In the genomic region with DNA sequence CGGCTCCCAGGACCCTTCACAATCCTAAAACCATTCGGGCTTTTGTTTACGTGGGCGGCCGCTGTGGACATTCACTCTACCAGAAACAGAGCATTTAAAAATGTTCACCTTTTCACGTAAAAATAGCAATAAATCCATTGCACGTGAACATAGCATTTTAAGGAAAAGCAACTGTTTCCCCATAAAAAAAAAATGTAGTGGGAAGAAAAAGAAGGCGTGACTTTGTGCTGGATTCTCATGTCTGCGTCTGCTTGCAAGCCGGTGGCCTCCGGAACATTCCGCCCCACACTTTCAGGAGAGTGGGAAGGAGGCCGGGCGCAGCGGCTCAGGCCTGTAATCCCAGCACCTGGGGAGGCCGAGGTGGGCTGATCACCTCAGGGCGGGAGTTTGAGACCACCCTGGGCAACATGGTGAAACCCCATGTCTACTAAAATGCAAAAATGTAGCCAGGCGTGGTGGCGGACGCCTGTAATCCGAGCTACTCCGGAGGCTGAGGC, we compare ENCODE assay signal across 15 cellular contexts. TPM values are rescaled to one million over a fixed set of nuclear protein-coding genes. Genes with fewer than 3 reads are reported as not detected.
DNase-seq lines count a peak whose midpoint lies in the region; ATAC-seq, FAIRE-seq and TF ChIP-seq lines count a peak whose summit lies in the region.
"Had no signal": no experiment of that assay in that cellular context is flagged by ENCODE, and none has a peak within 500 bp of the region (broad histone marks: within the 10 kb centered on the region; RNA-seq: fewer than 3 reads in every experiment).

No MANE protein-coding gene starts in this region.

- H2BK15ac ChIP-seq in mesendoderm (replicated peaks; ENCODE audit: low read depth), result no peak overlapping the region

- H3K79me1 ChIP-seq in mesendoderm (ENCODE audit: low read length), result no peaks in the 10 kb centered on the region

- H3K27ac ChIP-seq in breast epithelium (no peak overlapping the region), mammary epithelial cell (ENCODE audit: insufficient read depth, low read depth, low read length) (no peak overlapping the region), mesendoderm (ENCODE audit: low read depth, low read length) (no peak overlapping the region)
- H3K27ac ChIP-seq: SK-N-MC, tibial artery had no signal

- H4K5ac ChIP-seq in mesendoderm (ENCODE audit: low read length), result no peak overlapping the region

- H3K4me3 Mint-ChIP-seq in WTC11, result peak overlapping the region; percentile 54
- H3K4me3 Mint-ChIP-seq: IgD-negative memory B cell had no signal

- TF ChIP-seq CTCF in breast epithelium (IDR thresholded peaks at IDR 0.05), result peak in 1 of 3 donors; percentile 36
- TF ChIP-seq CTCF in mammary epithelial cell (conservative IDR thresholded peaks at IDR 0.05 in 1 of 2, IDR thresholded peaks at IDR 0.05 in 1 of 2; ENCODE audit: extremely low read depth in 1 of 2, insufficient read depth in 1 of 2, low read depth in 1 of 2, low read length in 2 of 2), result no peak
- TF ChIP-seq CTCF in WTC11 (IDR thresholded peaks at IDR 0.05), result no peak

- H2BK120ac ChIP-seq in mesendoderm (ENCODE audit: low read depth, low read length), result no peak overlapping the region

- H3K4me2 ChIP-seq in mammary epithelial cell (ENCODE audit: insufficient read depth, low read depth, low read length) (no peak overlapping the region), mesendoderm (ENCODE audit: low read length) (no peak overlapping the region)

- H3K36me3 ChIP-seq in breast epithelium, result no peaks in the 10 kb centered on the region
- H3K36me3 ChIP-seq in mammary epithelial cell (ENCODE audit: insufficient read depth, low read length), result no peaks in the 10 kb centered on the region
- H3K36me3 ChIP-seq in mesendoderm (ENCODE audit: control insufficient read depth, insufficient read depth, low read length), result no peaks in the 10 kb centered on the region
- H3K36me3 ChIP-seq: tibial artery had no signal

- WGBS in mammary epithelial cell (ENCODE audit: low coverage, missing lambda C conversion rate), result 58% methylated on average over 22 of the region's 22 CpGs
- no CpG with 5 or more reads among the region's 22 CpGs for WGBS in mesendoderm (ENCODE audit: extremely low coverage, insufficient coverage, low lambda C conversion rate)

- no peak overlapping the region for H3K9ac ChIP-seq in mammary epithelial cell (ENCODE audit: insufficient read depth, low read length)
- peak overlapping the region; percentile 11 for H3K9ac ChIP-seq in mesendoderm (ENCODE audit: low read length)

- H2BK5ac ChIP-seq in mesendoderm (ENCODE audit: low read length), result no peak overlapping the region

- intact Hi-C loops in breast epithelium (cut with DNase I; ENCODE audit: low total_unique reads) (loop anchor here (5.0 kb wide), 1 partner anchor 243 kb away; no protein-coding TSS in a partner anchor), mammary epithelial cell (cut with micrococcal nuclease) (loop anchor here (1.0 kb wide), 2 partner anchors 241 to 289 kb away; no protein-coding TSS in a partner anchor)

- H3K56ac ChIP-seq in mesendoderm (ENCODE audit: low read length), result no peak overlapping the region

- H3K27me3 Mint-ChIP-seq in WTC11 (ENCODE audit: low read depth), result peaks cover 10% of the 10 kb centered on the region

- H3K9me3 ChIP-seq in breast epithelium (peaks cover 0 to 4% of the 10 kb centered on the region in 2 donors), mammary epithelial cell (replicated peaks; ENCODE audit: insufficient read depth, low read length) (no peaks in the 10 kb centered on the region)

- H2AK5ac ChIP-seq in mesendoderm (ENCODE audit: low read length), result no peak overlapping the region

- in situ Hi-C loops in mammary epithelial cell (cut with MboI; ENCODE audit: low sequenced_read_pairs in 2 of 2), result loop anchor here (10.0 to 25.0 kb wide), 2 partner anchors 223 to 231 kb away; no protein-coding TSS in a partner anchor

- POLR2A ChIA-PET in WTC11 (lab: Charles Lee), result no interaction called here

- peaks cover 0 to 58% of the 10 kb centered on the region in 2 donors for H3K27me3 ChIP-seq in breast epithelium
- H3K27me3 ChIP-seq in mammary epithelial cell (ENCODE audit: insufficient read depth, low read length), result peaks cover 3% of the 10 kb centered on the region
- no peaks in the 10 kb centered on the region for H3K27me3 ChIP-seq in mesendoderm (ENCODE audit: insufficient read depth, low read length, poor library complexity)

- no peak overlapping the region for H3K18ac ChIP-seq in mesendoderm (ENCODE audit: low read length)

- no peak overlapping the region for H4K8ac ChIP-seq in mesendoderm (ENCODE audit: low read depth, low read length)

- H3K4me1 ChIP-seq in breast epithelium (no peaks in the 10 kb centered on the region), mammary epithelial cell (ENCODE audit: insufficient read depth, low read length) (peaks cover 4% of the 10 kb centered on the region), mesendoderm (ENCODE audit: control insufficient read depth, low read depth, low read length) (no peaks in the 10 kb centered on the region)

- no peak overlapping the region for H2AFZ ChIP-seq in mammary epithelial cell (ENCODE audit: low read depth, low read length)

- H3K9me3 Mint-ChIP-seq in WTC11, result peaks cover 3% of the 10 kb centered on the region

- H3K23ac ChIP-seq in mesendoderm (ENCODE audit: low read length), result no peak overlapping the region

- no peak overlapping the region for H3K4ac ChIP-seq in mesendoderm (ENCODE audit: low read depth, low read length)

- CTCF ChIA-PET in mammary epithelial cell (lab: Charles Lee; ENCODE audit: low non-redundant PET), result no interaction called here
- CTCF ChIA-PET in WTC11 (lab: Charles Lee), result interaction anchor here (1.1 to 4.3 kb wide), 4 partner anchors 64 to 243 kb away, joined by 3 to 33 read pairs (median 6); no protein-coding TSS in a partner anchor

- no peak for DNase-seq in breast epithelium (ENCODE audit: low spot score in 2 of 2)
- DNase-seq in mammary epithelial cell, result no peak
- no peak for DNase-seq in WTC11 (ENCODE audit: low spot score)
- no peak for DNase-seq in mesendoderm
- no peak for DNase-seq in stimulated activated CD4-positive, alpha-beta T cell treated with anti-CD3 and anti-CD28 coated beads, Interleukin-4, amount 100 ng/mL, for 4 hours
- DNase-seq in H54 (ENCODE audit: insufficient read length, low spot score), result no peak
- DNase-seq in GM03348 (ENCODE audit: low spot score), result no peak
- DNase-seq: aorta, tibial artery had no signal

- no peaks in the 10 kb centered on the region for H4K20me1 ChIP-seq in mammary epithelial cell (ENCODE audit: insufficient read depth, low read length)

- no TSS peak for BruUV-seq in mammary epithelial cell (replicated peaks; lab: Mats Ljungman, UMichigan)

- dilution Hi-C loops in mammary epithelial cell (cut with HindIII; ENCODE audit: low sequenced_read_pairs), result no loop called here

- peaks cover 4% of the 10 kb centered on the region for H3K4me1 Mint-ChIP-seq in WTC11

- TF ChIP-seq POLR2A in breast epithelium (IDR thresholded peaks at IDR 0.05), result no peak
- no peak for TF ChIP-seq POLR2A in H54 (IDR thresholded peaks at IDR 0.05; ENCODE audit: low read depth, low read length)

- no peak overlapping the region for H3K27ac Mint-ChIP-seq in WTC11
- H3K27ac Mint-ChIP-seq: IgD-negative memory B cell had no signal

- H3K79me2 ChIP-seq in mammary epithelial cell (ENCODE audit: insufficient read depth, low read length) (no peaks in the 10 kb centered on the region), mesendoderm (ENCODE audit: control insufficient read depth, insufficient read depth, low read length) (no peaks in the 10 kb centered on the region)

- no peak for FAIRE-seq in H54 (lab: Jason Lieb, UNC)
- FAIRE-seq: A204.1 had no signal

- H3K36me3 Mint-ChIP-seq in WTC11, result no peaks in the 10 kb centered on the region
- H3K36me3 Mint-ChIP-seq: IgD-negative memory B cell had no signal

- ATAC-seq in WTC11, result no peak
- no peak for ATAC-seq in GM21717 (IDR thresholded peaks at IDR 0.05; ENCODE audit: unreplicated experiment)

- H3K4me3 ChIP-seq in breast epithelium (peak overlapping the region in 2 of 3 donors; percentile 39 to 58), mammary epithelial cell (replicated peaks in 1 of 3; ENCODE audit: insufficient read depth in 1 of 3, low read depth in 2 of 3, low read length in 3 of 3) (no peak overlapping the region), mesendoderm (ENCODE audit: low read length) (no peak overlapping the region)
- H3K4me3 ChIP-seq: SK-N-MC, tibial artery had no signal

TF ChIP-seq in WTC11, 78 proteins besides CTCF, POLR2A, EP300 and RAD21 (continues in another document):
- TF ChIP-seq CREM (CRISPR knock-in tag; IDR thresholded peaks at IDR 0.05) (no peak), TEAD4 (CRISPR knock-in tag; IDR thresholded peaks at IDR 0.05) (no peak)
- TF ChIP-seq, protein P1, sequence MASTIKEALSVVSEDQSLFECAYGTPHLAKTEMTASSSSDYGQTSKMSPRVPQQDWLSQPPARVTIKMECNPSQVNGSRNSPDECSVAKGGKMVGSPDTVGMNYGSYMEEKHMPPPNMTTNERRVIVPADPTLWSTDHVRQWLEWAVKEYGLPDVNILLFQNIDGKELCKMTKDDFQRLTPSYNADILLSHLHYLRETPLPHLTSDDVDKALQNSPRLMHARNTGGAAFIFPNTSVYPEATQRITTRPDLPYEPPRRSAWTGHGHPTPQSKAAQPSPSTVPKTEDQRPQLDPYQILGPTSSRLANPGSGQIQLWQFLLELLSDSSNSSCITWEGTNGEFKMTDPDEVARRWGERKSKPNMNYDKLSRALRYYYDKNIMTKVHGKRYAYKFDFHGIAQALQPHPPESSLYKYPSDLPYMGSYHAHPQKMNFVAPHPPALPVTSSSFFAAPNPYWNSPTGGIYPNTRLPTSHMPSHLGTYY (CRISPR knock-in tag; IDR thresholded peaks at IDR 0.05), result no peak

RNA-seq across cellular contexts. Expression of a gene that starts 13.4 kb away (rescaled TPM):
- total RNA-seq in breast epithelium (not detected), mammary epithelial cell (not detected), WTC11 (2021) (0.34 TPM in 1 of 3 replicates, not detected in the others)
- polyA plus RNA-seq in mammary epithelial cell, result not detected
- not detected for polyA minus RNA-seq in mammary epithelial cell
- 0.13 TPM for polyA plus RNA-seq in mesendoderm (2013, experiment 1 of 2)
- polyA plus RNA-seq in mesendoderm (2013, experiment 2 of 2), result 0.13 TPM
- total RNA-seq: aorta, left lobe of liver, OCI-LY7 had no signal
- polyA plus RNA-seq: aorta, IgD-negative memory B cell had no signal

RNA-seq across cellular contexts. Expression of a gene that starts 25.5 kb away (rescaled TPM):
- total RNA-seq in breast epithelium, result 10 to 100 TPM; 12.6 to 15.5 (median 13.1) TPM
- 10 to 100 TPM in 1 of 2 donors, 1 to 10 TPM in 1; 7.7 to 54.5 TPM for total RNA-seq in mammary epithelial cell
- 20.2 TPM for polyA plus RNA-seq in mammary epithelial cell
- 2.0 TPM for polyA minus RNA-seq in mammary epithelial cell
- 177 to 183 TPM (median 181 TPM) in 3 replicates for total RNA-seq in WTC11 (2021)
- polyA plus RNA-seq in mesendoderm (2013, experiment 1 of 2), result 50.9 TPM
- polyA plus RNA-seq in mesendoderm (2013, experiment 2 of 2), result 47.4 TPM

RNA-seq across cellular contexts. Expression of a gene that starts 25.8 kb away (rescaled TPM):
- total RNA-seq in breast epithelium (10 to 100 TPM; 13.1 to 18.4 (median 16.1) TPM), mammary epithelial cell (10 to 100 TPM; 26.5 to 28.7 TPM), WTC11 (2021) (35.0 to 45.1 TPM (median 36.6 TPM) in 3 replicates)
- 26.8 TPM for polyA plus RNA-seq in mammary epithelial cell
- polyA minus RNA-seq in mammary epithelial cell, result 10.7 TPM
- 24.9 TPM for polyA plus RNA-seq in mesendoderm (2013, experiment 1 of 2)
- 26.7 TPM for polyA plus RNA-seq in mesendoderm (2013, experiment 2 of 2)

RNA-seq across cellular contexts. Expression of a gene that starts 53.4 kb away (rescaled TPM):
- total RNA-seq in breast epithelium (10 to 100 TPM in 1 of 3 donors, not detected in 2; 49.2 TPM), mammary epithelial cell (10 to 100 TPM in 1 of 2 donors, 1 to 10 TPM in 1; 1.4 to 17.8 TPM), WTC11 (2021) (0.20 to 0.55 TPM (median 0.46 TPM) in 3 replicates)
- polyA plus RNA-seq in mammary epithelial cell, result 0.88 TPM
- polyA minus RNA-seq in mammary epithelial cell, result not detected
- polyA plus RNA-seq in mesendoderm (2013, experiment 1 of 2), result 0.07 TPM
- 0.03 TPM for polyA plus RNA-seq in mesendoderm (2013, experiment 2 of 2)
- polyA plus RNA-seq: IgD-negative memory B cell had no signal

Comparison
In these comparisons a context has a peak if more than half of its experiments do, and no peak if none do; other contexts are left out.
1. H3K4me3 ChIP-seq: peak in breast epithelium (2 of 3); none in mammary epithelial cell (0 of 3) and mesendoderm (single experiment).